In genomic region chr17:46099865-46100264, GRCh38 we compare ENCODE assay signal across 1 cellular context.
TF ChIP-seq lines count a peak whose summit lies in the region.

No MANE protein-coding gene starts in this region.

TF ChIP-seq in GM23338, 12 proteins besides CTCF, POLR2A, EP300 and RAD21 (continued from another document):
- TF ChIP-seq, protein P1, sequence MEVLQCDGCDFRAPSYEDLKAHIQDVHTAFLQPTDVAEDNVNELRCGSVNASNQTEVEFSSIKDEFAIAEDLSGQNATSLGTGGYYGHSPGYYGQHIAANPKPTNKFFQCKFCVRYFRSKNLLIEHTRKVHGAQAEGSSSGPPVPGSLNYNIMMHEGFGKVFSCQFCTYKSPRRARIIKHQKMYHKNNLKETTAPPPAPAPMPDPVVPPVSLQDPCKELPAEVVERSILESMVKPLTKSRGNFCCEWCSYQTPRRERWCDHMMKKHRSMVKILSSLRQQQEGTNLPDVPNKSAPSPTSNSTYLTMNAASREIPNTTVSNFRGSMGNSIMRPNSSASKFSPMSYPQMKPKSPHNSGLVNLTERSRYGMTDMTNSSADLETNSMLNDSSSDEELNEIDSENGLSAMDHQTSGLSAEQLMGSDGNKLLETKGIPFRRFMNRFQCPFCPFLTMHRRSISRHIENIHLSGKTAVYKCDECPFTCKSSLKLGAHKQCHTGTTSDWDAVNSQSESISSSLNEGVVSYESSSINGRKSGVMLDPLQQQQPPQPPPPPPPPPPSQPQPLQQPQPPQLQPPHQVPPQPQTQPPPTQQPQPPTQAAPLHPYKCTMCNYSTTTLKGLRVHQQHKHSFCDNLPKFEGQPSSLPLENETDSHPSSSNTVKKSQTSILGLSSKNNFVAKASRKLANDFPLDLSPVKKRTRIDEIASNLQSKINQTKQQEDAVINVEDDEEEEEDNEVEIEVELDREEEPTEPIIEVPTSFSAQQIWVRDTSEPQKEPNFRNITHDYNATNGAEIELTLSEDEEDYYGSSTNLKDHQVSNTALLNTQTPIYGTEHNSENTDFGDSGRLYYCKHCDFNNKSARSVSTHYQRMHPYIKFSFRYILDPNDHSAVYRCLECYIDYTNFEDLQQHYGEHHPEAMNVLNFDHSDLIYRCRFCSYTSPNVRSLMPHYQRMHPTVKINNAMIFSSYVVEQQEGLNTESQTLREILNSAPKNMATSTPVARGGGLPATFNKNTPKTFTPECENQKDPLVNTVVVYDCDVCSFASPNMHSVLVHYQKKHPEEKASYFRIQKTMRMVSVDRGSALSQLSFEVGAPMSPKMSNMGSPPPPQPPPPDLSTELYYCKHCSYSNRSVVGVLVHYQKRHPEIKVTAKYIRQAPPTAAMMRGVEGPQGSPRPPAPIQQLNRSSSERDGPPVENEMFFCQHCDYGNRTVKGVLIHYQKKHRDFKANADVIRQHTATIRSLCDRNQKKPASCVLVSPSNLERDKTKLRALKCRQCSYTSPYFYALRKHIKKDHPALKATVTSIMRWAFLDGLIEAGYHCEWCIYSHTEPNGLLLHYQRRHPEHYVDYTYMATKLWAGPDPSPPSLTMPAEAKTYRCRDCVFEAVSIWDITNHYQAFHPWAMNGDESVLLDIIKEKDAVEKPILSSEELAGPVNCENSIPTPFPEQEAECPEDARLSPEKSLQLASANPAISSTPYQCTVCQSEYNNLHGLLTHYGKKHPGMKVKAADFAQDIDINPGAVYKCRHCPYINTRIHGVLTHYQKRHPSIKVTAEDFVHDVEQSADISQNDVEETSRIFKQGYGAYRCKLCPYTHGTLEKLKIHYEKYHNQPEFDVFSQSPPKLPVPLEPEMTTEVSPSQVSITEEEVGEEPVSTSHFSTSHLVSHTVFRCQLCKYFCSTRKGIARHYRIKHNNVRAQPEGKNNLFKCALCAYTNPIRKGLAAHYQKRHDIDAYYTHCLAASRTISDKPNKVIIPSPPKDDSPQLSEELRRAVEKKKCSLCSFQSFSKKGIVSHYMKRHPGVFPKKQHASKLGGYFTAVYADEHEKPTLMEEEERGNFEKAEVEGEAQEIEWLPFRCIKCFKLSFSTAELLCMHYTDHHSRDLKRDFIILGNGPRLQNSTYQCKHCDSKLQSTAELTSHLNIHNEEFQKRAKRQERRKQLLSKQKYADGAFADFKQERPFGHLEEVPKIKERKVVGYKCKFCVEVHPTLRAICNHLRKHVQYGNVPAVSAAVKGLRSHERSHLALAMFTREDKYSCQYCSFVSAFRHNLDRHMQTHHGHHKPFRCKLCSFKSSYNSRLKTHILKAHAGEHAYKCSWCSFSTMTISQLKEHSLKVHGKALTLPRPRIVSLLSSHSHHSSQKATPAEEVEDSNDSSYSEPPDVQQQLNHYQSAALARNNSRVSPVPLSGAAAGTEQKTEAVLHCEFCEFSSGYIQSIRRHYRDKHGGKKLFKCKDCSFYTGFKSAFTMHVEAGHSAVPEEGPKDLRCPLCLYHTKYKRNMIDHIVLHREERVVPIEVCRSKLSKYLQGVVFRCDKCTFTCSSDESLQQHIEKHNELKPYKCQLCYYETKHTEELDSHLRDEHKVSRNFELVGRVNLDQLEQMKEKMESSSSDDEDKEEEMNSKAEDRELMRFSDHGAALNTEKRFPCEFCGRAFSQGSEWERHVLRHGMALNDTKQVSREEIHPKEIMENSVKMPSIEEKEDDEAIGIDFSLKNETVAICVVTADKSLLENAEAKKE (CRISPR knock-in tag; IDR thresholded peaks at IDR 0.05), result no peak
- TF ChIP-seq ZNF114 (CRISPR knock-in tag; IDR thresholded peaks at IDR 0.05) (no peak), EZH2phosphoT487 (IDR thresholded peaks at IDR 0.05; ENCODE audit: unreplicated experiment) (no peak), EZH2 (IDR thresholded peaks at IDR 0.05; ENCODE audit: low read depth, unreplicated experiment) (no peak), STAT1 (IDR thresholded peaks at IDR 0.05; ENCODE audit: unreplicated experiment) (no peak), REST (IDR thresholded peaks at IDR 0.05; ENCODE audit: unreplicated experiment) (no peak), ZNF331 (CRISPR knock-in tag; IDR thresholded peaks at IDR 0.05; ENCODE audit: low read depth) (no peak), NANOG (IDR thresholded peaks at IDR 0.05; ENCODE audit: borderline replicate concordance) (no peak), CREB1 (CRISPR knock-in tag; IDR thresholded peaks at IDR 0.05; ENCODE audit: low read depth) (no peak)
TF ChIP-seq in GM23338: peak in this region for 0.
